In the genomic region with DNA sequence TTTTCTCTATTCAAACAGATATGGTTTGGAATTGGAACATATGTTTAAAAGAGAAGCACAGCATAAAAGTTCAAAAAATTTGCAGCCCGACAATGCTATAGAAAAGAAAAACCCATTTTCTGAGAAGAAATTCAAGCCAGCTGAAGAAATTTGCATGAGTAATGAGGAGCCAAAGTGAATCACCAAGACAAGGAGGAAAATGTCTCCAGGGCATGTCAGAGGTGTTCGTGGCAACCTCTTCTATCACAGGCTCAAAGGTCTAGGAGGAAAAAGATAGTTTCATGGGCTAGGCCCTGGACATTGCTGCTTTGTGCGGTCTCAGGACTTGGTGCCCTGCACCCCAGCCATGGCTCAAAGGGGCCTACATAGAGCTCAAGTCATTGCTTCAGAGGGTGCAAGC, we compare ENCODE assay signal across 27 cellular contexts.
"Had no signal": no experiment of that assay in that cellular context is flagged by ENCODE, and none has a peak within 500 bp of the region (broad histone marks: within the 10 kb centered on the region; RNA-seq: fewer than 3 reads in every experiment).

No MANE protein-coding gene starts in this region.

- H3K36me3 ChIP-seq: ascending aorta, esophagus squamous epithelium, gastroesophageal sphincter had no signal

- H3K27me3 ChIP-seq: ascending aorta, esophagus squamous epithelium, gastroesophageal sphincter had no signal

- H3K4me3 ChIP-seq: ascending aorta, esophagus squamous epithelium, gastroesophageal sphincter had no signal

- H3K27ac ChIP-seq: ascending aorta, epithelial cell of prostate, esophagus squamous epithelium, gastroesophageal sphincter had no signal

- DNase-seq: activated CD4-positive, alpha-beta memory T cell treated with anti-CD3 and anti-CD28 coated beads, Interleukin-2, amount 10 ng/mL, durations not matched to agents 7 days and 5 days; activated CD4-positive, alpha-beta T cell treated with anti-CD3 and anti-CD28 coated beads for 36 hours; activated CD4-positive, alpha-beta T cell treated with anti-CD3 and anti-CD28 coated beads, Interleukin-2, amount 10 ng/mL, durations not matched to agents 24 days and 14 days; activated CD4-positive, alpha-beta T cell treated with anti-CD3 and anti-CD28 coated beads, Interleukin-2, amount 50 U/mL, for 4 hours; activated CD4-positive, CD25-positive, alpha-beta regulatory T cell; activated CD4-positive, CD25-positive, alpha-beta regulatory T cell treated with anti-CD3 and anti-CD28 coated beads, Interleukin-2, amount 50 U/mL, for 72 hours; activated CD8-positive, alpha-beta memory T cell treated with anti-CD3 and anti-CD28 coated beads, Interleukin-2, amount 50 U/mL, for 48 hours; activated gamma-delta T cell; activated naive CD4-positive, alpha-beta T cell; activated naive CD4-positive, alpha-beta T cell treated with anti-CD3 and anti-CD28 coated beads, Interleukin-2, amount 10 ng/mL, durations not matched to agents 7 days and 5 days; activated naive CD8-positive, alpha-beta T cell treated with anti-CD3 and anti-CD28 coated beads, Interleukin-2, amount 10 ng/mL, durations not matched to agents 7 days and 5 days; activated T-cell treated with anti-CD3 and anti-CD28 coated beads for 4 hours; activated T-cell treated with anti-CD3 and anti-CD28 coated beads, Interleukin-2, amount 50 U/mL, for 24 hours; activated T-cell treated with anti-CD3 and anti-CD28 coated beads, Interleukin-2, amount 50 U/mL, for 72 hours; caudate nucleus; cortex of kidney; dermis blood vessel endothelial cell; effector CD4-positive, alpha-beta T cell; effector memory CD8-positive, alpha-beta T cell; esophagus squamous epithelium; foreskin melanocyte; head of caudate nucleus; T-helper 2 cell had no signal

- H3K9me3 ChIP-seq: ascending aorta, esophagus squamous epithelium, gastroesophageal sphincter had no signal

- ATAC-seq: activated CD4-positive, alpha-beta T cell treated with anti-CD3 and anti-CD28 coated beads for 36 hours; activated naive CD4-positive, alpha-beta T cell treated with anti-CD3 and anti-CD28 coated beads, Interleukin-2, amount 50 U/mL, for 72 hours; activated T-cell treated with anti-CD3 and anti-CD28 coated beads, Interleukin-2, amount 50 U/mL, for 72 hours; effector memory CD8-positive, alpha-beta T cell; gastroesophageal sphincter had no signal

- H3K4me1 ChIP-seq: ascending aorta, esophagus squamous epithelium, gastroesophageal sphincter had no signal
